ENCODE assay signal across 1 cellular context in the genomic region with DNA sequence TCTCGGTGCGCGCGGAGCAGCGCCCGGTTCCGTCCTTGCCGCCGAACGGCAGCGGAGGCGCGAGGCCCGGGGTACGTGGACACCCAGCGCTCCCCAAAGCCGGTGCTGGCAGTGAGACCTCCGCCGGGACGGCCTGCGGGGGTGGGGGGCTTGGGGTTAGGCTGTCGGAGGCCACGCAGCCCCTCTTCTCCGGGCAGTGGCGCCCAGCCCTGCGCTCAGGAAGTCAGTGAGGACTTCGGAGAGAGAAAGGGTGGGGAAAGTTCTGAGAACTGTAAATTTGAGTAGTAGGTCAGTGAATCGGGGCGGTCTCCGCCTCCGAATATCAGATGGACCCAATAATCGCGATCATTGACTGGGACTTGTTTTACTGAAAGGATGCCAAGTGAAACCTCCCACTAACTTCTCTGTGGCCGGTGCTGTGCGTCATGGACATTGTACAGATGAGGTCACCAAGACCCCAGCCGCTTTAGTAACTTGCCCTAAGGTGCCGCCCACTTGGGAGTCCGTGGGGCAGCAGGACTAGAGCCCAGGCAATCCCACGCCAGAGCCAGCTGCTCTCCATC.
TF ChIP-seq lines count a peak whose summit lies in the region.

No MANE protein-coding gene starts in this region.

TF ChIP-seq in HepG2, 621 proteins besides CTCF, POLR2A, EP300 and RAD21 (continued from another document and continues in another):
- TF ChIP-seq, protein P1, sequence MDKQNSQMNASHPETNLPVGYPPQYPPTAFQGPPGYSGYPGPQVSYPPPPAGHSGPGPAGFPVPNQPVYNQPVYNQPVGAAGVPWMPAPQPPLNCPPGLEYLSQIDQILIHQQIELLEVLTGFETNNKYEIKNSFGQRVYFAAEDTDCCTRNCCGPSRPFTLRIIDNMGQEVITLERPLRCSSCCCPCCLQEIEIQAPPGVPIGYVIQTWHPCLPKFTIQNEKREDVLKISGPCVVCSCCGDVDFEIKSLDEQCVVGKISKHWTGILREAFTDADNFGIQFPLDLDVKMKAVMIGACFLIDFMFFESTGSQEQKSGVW (CRISPR knock-in tag; IDR thresholded peaks at IDR 0.05; ENCODE audit: borderline replicate concordance), result no peak
- TF ChIP-seq GATAD2A (CRISPR knock-in tag; IDR thresholded peaks at IDR 0.05) (peak; percentile 46), REXO4 (CRISPR knock-in tag; IDR thresholded peaks at IDR 0.05; ENCODE audit: borderline replicate concordance) (no peak), ZNF883 (CRISPR knock-in tag; IDR thresholded peaks at IDR 0.05; ENCODE audit: not compliant biosample characterization) (no peak), ZNF331 (CRISPR knock-in tag; IDR thresholded peaks at IDR 0.05) (peak; percentile 11; the same call in 1 of the 2 replicates), ZNF34 (CRISPR knock-in tag; IDR thresholded peaks at IDR 0.05; ENCODE audit: borderline replicate concordance) (no peak), NFYC (CRISPR knock-in tag; IDR thresholded peaks at IDR 0.05) (no peak), ZNF607 (CRISPR knock-in tag; IDR thresholded peaks at IDR 0.05; ENCODE audit: borderline replicate concordance) (no peak), HES4 (CRISPR knock-in tag; IDR thresholded peaks at IDR 0.05; ENCODE audit: borderline replicate concordance) (no peak), ZNF20 (CRISPR knock-in tag; IDR thresholded peaks at IDR 0.05) (no peak), TARDBP (CRISPR knock-in tag; IDR thresholded peaks at IDR 0.05) (no peak; the same call in 1 of the 2 replicates), ZNF557 (CRISPR knock-in tag; IDR thresholded peaks at IDR 0.05) (no peak), AKAP8 (CRISPR knock-in tag; IDR thresholded peaks at IDR 0.05) (no peak), ZNF761 (CRISPR knock-in tag; conservative IDR thresholded peaks at IDR 0.05) (no peak), ZFP36L1 (CRISPR knock-in tag; IDR thresholded peaks at IDR 0.05) (no peak), POLR2AphosphoS2 (IDR thresholded peaks at IDR 0.05; ENCODE audit: low read depth, low read length) (no peak), TBX3 (IDR thresholded peaks at IDR 0.05; ENCODE audit: borderline replicate concordance) (no peak), AHR (CRISPR knock-in tag; IDR thresholded peaks at IDR 0.05) (peak; percentile 28; the same call in 1 of the 2 replicates), TMF1 (CRISPR knock-in tag; IDR thresholded peaks at IDR 0.05; ENCODE audit: low read depth) (peak; percentile 75; the same call in 1 of the 2 replicates), ISL2 (CRISPR knock-in tag; IDR thresholded peaks at IDR 0.05) (0 out of 2 replicates have a peak, but pooled peaks have one; percentile 20), MZF1 (CRISPR knock-in tag; IDR thresholded peaks at IDR 0.05; ENCODE audit: borderline replicate concordance) (no peak), ZNF432 (CRISPR knock-in tag; IDR thresholded peaks at IDR 0.05; ENCODE audit: borderline replicate concordance) (peak; percentile 57; the same call in 1 of the 2 replicates), TOE1 (CRISPR knock-in tag; IDR thresholded peaks at IDR 0.05) (no peak), KDM5A (IDR thresholded peaks at IDR 0.05; ENCODE audit: borderline replicate concordance, low read length) (no peak), NBN (conservative IDR thresholded peaks at IDR 0.05) (no peak), RFX3 (CRISPR knock-in tag; IDR thresholded peaks at IDR 0.05) (no peak), GABPA (IDR thresholded peaks at IDR 0.05; ENCODE audit: low read depth, low read length) (no peak), GABPA (CRISPR knock-in tag; IDR thresholded peaks at IDR 0.05; ENCODE audit: low read depth) (no peak), ZNF180 (CRISPR knock-in tag; IDR thresholded peaks at IDR 0.05; ENCODE audit: borderline replicate concordance, low read depth) (no peak), BHLHE40 (IDR thresholded peaks at IDR 0.05; ENCODE audit: low read length) (no peak), MAF1 (CRISPR knock-in tag; IDR thresholded peaks at IDR 0.05; ENCODE audit: borderline replicate concordance) (no peak), NR2F2 (IDR thresholded peaks at IDR 0.05; ENCODE audit: borderline replicate concordance, low read depth) (no peak), CEBPG (CRISPR knock-in tag; IDR thresholded peaks at IDR 0.05) (no peak), ZNF333 (CRISPR knock-in tag; IDR thresholded peaks at IDR 0.05; ENCODE audit: borderline replicate concordance) (no peak), GTF3A (CRISPR knock-in tag; conservative IDR thresholded peaks at IDR 0.05) (no peak), MYC (CRISPR knock-in tag; IDR thresholded peaks at IDR 0.05; ENCODE audit: borderline replicate concordance) (no peak), ATF7 (IDR thresholded peaks at IDR 0.05) (0 out of 2 replicates have a peak, but pooled peaks have one; percentile 39), ATF7 (CRISPR knock-in tag; IDR thresholded peaks at IDR 0.05) (peak; percentile 59; the same call in 1 of the 2 replicates), ZBTB20 (CRISPR knock-in tag; IDR thresholded peaks at IDR 0.05; ENCODE audit: borderline replicate concordance, low read depth) (no peak), HCFC1 (IDR thresholded peaks at IDR 0.05; ENCODE audit: low read depth, low read length) (no peak), SP5 (CRISPR knock-in tag; IDR thresholded peaks at IDR 0.05; ENCODE audit: borderline replicate concordance, low read depth) (no peak)
- TF ChIP-seq, protein P2, sequence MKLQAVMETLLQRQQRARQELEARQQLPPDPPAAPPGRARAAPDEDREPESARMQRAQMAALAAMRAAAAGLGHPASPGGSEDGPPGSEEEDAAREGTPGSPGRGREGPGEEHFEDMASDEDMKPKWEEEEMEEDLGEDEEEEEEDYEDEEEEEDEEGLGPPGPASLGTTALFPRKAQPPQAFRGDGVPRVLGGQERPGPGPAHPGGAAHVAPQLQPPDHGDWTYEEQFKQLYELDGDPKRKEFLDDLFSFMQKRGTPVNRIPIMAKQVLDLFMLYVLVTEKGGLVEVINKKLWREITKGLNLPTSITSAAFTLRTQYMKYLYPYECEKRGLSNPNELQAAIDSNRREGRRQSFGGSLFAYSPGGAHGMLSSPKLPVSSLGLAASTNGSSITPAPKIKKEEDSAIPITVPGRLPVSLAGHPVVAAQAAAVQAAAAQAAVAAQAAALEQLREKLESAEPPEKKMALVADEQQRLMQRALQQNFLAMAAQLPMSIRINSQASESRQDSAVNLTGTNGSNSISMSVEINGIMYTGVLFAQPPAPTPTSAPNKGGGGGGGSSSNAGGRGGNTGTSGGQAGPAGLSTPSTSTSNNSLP (IDR thresholded peaks at IDR 0.05; ENCODE audit: low read depth, low read length), result no peak
- TF ChIP-seq, protein P3, sequence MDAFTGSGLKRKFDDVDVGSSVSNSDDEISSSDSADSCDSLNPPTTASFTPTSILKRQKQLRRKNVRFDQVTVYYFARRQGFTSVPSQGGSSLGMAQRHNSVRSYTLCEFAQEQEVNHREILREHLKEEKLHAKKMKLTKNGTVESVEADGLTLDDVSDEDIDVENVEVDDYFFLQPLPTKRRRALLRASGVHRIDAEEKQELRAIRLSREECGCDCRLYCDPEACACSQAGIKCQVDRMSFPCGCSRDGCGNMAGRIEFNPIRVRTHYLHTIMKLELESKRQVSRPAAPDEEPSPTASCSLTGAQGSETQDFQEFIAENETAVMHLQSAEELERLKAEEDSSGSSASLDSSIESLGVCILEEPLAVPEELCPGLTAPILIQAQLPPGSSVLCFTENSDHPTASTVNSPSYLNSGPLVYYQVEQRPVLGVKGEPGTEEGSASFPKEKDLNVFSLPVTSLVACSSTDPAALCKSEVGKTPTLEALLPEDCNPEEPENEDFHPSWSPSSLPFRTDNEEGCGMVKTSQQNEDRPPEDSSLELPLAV (CRISPR knock-in tag; conservative IDR thresholded peaks at IDR 0.05; ENCODE audit: low read depth), result no peak
- TF ChIP-seq, protein P4, sequence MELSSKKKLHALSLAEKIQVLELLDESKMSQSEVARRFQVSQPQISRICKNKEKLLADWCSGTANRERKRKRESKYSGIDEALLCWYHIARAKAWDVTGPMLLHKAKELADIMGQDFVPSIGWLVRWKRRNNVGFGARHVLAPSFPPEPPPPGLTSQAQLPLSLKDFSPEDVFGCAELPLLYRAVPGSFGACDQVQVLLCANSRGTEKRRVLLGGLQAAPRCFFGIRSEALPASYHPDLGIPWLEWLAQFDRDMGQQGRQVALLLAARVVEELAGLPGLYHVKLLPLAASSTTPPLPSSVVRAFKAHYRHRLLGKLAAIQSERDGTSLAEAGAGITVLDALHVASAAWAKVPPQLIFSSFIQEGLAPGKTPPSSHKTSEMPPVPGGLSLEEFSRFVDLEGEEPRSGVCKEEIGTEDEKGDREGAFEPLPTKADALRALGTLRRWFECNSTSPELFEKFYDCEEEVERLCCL (CRISPR knock-in tag; IDR thresholded peaks at IDR 0.05; ENCODE audit: borderline replicate concordance), result no peak
- TF ChIP-seq, protein P5, sequence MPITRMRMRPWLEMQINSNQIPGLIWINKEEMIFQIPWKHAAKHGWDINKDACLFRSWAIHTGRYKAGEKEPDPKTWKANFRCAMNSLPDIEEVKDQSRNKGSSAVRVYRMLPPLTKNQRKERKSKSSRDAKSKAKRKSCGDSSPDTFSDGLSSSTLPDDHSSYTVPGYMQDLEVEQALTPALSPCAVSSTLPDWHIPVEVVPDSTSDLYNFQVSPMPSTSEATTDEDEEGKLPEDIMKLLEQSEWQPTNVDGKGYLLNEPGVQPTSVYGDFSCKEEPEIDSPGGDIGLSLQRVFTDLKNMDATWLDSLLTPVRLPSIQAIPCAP (CRISPR knock-in tag; IDR thresholded peaks at IDR 0.05; ENCODE audit: low read depth), result no peak
- TF ChIP-seq, protein P6, sequence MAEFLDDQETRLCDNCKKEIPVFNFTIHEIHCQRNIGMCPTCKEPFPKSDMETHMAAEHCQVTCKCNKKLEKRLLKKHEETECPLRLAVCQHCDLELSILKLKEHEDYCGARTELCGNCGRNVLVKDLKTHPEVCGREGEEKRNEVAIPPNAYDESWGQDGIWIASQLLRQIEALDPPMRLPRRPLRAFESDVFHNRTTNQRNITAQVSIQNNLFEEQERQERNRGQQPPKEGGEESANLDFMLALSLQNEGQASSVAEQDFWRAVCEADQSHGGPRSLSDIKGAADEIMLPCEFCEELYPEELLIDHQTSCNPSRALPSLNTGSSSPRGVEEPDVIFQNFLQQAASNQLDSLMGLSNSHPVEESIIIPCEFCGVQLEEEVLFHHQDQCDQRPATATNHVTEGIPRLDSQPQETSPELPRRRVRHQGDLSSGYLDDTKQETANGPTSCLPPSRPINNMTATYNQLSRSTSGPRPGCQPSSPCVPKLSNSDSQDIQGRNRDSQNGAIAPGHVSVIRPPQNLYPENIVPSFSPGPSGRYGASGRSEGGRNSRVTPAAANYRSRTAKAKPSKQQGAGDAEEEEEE (CRISPR knock-in tag; IDR thresholded peaks at IDR 0.05; ENCODE audit: borderline replicate concordance), result no peak
- TF ChIP-seq, protein P7, sequence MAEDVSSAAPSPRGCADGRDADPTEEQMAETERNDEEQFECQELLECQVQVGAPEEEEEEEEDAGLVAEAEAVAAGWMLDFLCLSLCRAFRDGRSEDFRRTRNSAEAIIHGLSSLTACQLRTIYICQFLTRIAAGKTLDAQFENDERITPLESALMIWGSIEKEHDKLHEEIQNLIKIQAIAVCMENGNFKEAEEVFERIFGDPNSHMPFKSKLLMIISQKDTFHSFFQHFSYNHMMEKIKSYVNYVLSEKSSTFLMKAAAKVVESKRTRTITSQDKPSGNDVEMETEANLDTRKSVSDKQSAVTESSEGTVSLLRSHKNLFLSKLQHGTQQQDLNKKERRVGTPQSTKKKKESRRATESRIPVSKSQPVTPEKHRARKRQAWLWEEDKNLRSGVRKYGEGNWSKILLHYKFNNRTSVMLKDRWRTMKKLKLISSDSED (CRISPR knock-in tag; IDR thresholded peaks at IDR 0.05), result no peak
- TF ChIP-seq, protein P8, sequence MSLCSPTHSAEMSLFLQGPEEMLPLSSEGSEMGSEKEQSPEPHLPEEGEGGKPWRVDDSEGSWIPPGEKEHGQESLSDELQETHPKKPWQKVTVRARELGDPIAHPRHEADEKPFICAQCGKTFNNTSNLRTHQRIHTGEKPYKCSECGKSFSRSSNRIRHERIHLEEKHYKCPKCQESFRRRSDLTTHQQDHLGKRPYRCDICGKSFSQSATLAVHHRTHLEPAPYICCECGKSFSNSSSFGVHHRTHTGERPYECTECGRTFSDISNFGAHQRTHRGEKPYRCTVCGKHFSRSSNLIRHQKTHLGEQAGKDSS (CRISPR knock-in tag; IDR thresholded peaks at IDR 0.05; ENCODE audit: borderline replicate concordance, low read depth), result no peak
- TF ChIP-seq, protein P9, sequence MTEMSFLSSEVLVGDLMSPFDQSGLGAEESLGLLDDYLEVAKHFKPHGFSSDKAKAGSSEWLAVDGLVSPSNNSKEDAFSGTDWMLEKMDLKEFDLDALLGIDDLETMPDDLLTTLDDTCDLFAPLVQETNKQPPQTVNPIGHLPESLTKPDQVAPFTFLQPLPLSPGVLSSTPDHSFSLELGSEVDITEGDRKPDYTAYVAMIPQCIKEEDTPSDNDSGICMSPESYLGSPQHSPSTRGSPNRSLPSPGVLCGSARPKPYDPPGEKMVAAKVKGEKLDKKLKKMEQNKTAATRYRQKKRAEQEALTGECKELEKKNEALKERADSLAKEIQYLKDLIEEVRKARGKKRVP (CRISPR knock-in tag; IDR thresholded peaks at IDR 0.05), result no peak
- TF ChIP-seq, protein P10, sequence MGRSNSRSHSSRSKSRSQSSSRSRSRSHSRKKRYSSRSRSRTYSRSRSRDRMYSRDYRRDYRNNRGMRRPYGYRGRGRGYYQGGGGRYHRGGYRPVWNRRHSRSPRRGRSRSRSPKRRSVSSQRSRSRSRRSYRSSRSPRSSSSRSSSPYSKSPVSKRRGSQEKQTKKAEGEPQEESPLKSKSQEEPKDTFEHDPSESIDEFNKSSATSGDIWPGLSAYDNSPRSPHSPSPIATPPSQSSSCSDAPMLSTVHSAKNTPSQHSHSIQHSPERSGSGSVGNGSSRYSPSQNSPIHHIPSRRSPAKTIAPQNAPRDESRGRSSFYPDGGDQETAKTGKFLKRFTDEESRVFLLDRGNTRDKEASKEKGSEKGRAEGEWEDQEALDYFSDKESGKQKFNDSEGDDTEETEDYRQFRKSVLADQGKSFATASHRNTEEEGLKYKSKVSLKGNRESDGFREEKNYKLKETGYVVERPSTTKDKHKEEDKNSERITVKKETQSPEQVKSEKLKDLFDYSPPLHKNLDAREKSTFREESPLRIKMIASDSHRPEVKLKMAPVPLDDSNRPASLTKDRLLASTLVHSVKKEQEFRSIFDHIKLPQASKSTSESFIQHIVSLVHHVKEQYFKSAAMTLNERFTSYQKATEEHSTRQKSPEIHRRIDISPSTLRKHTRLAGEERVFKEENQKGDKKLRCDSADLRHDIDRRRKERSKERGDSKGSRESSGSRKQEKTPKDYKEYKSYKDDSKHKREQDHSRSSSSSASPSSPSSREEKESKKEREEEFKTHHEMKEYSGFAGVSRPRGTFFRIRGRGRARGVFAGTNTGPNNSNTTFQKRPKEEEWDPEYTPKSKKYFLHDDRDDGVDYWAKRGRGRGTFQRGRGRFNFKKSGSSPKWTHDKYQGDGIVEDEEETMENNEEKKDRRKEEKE (IDR thresholded peaks at IDR 0.05), result no peak
- TF ChIP-seq, protein P11, sequence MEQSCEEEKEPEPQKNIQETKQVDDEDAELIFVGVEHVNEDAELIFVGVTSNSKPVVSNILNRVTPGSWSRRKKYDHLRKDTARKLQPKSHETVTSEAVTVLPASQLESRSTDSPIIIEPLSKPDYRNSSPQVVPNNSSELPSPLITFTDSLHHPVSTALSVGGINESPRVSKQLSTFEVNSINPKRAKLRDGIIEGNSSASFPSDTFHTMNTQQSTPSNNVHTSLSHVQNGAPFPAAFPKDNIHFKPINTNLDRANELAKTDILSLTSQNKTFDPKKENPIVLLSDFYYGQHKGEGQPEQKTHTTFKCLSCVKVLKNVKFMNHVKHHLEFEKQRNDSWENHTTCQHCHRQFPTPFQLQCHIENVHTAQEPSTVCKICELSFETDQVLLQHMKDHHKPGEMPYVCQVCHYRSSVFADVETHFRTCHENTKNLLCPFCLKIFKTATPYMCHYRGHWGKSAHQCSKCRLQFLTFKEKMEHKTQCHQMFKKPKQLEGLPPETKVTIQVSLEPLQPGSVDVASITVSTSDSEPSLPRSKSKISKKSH (CRISPR knock-in tag; IDR thresholded peaks at IDR 0.05; ENCODE audit: borderline replicate concordance), result peak; percentile 43; the same call in 1 of the 2 replicates
